ENCODE assay signal across 20 cellular contexts in the genomic region with DNA sequence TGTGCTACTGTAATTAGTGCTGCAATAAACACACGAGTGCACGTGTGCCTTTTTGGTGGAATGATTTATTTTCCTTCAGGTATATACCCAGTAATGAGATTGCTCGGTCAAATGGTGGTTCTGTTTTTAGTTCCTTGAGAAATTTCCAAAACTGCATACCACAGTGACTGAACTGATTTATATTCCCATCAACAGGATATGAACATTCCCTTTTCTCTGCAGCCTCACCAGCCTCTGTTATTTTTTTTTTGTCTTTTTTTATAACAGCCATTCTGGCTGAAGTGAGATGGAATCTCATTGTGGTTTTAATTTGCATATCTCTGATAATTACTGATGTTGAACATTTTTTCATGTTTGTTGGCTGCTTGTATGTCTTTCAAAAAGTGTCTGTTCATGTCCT.
DNase-seq lines count a peak whose midpoint lies in the region; ATAC-seq and TF ChIP-seq lines count a peak whose summit lies in the region.
"Had no signal": no experiment of that assay in that cellular context is flagged by ENCODE, and none has a peak within 500 bp of the region (broad histone marks: within the 10 kb centered on the region; RNA-seq: fewer than 3 reads in every experiment).

No MANE protein-coding gene starts in this region.

- in situ Hi-C loops in IMR-90 (cut with MboI; ENCODE audit: low sequenced_read_pairs): no loop called here

- TF ChIP-seq RAD21 in SK-N-SH (IDR thresholded peaks at IDR 0.05; ENCODE audit: low read length) (no peak), IMR-90 (IDR thresholded peaks at IDR 0.05; ENCODE audit: low read length) (no peak)

- no peak overlapping the region for H4K91ac ChIP-seq in IMR-90 (ENCODE audit: insufficient read depth, low read depth, low read length)

- no peak overlapping the region; the same call in 1 of the 2 replicates for H3K14ac ChIP-seq in IMR-90 (replicated peaks; ENCODE audit: low read depth, low read length)

- no peak overlapping the region for H2BK5ac ChIP-seq in IMR-90 (ENCODE audit: low read depth, low read length, poor library complexity, severe bottlenecking)

- H3K9me3 ChIP-seq in SK-N-SH (no peaks in the 10 kb centered on the region), IMR-90 (ENCODE audit: control insufficient read depth, insufficient read depth, low read length) (no peaks in the 10 kb centered on the region)
- H3K9me3 ChIP-seq: A549; BLaER1 treated with 17β-estradiol and CSF1 and Interleukin-3, amounts not matched to agents 10 nM and 100 nM; HAP-1 had no signal

- no peak overlapping the region for H3K4me3 Mint-ChIP-seq in activated naive CD8-positive, alpha-beta T cell treated with anti-CD3 and anti-CD28 coated beads, Interleukin-2, amount 50 U/mL, for 24 hours
- H3K4me3 Mint-ChIP-seq: CD14-positive monocyte; CD4-positive, alpha-beta T cell; CD8-positive, alpha-beta memory T cell had no signal

- H2AK5ac ChIP-seq in IMR-90 (ENCODE audit: low read depth, low read length): no peak overlapping the region

- no peaks in the 10 kb centered on the region for H3K9me2 ChIP-seq in SK-N-SH

- H3K36me3 Mint-ChIP-seq in activated naive CD8-positive, alpha-beta T cell treated with anti-CD3 and anti-CD28 coated beads, Interleukin-2, amount 50 U/mL, for 24 hours (ENCODE audit: low read depth): no peaks in the 10 kb centered on the region
- H3K36me3 Mint-ChIP-seq: CD14-positive monocyte; CD8-positive, alpha-beta memory T cell had no signal

- H2BK15ac ChIP-seq in IMR-90 (ENCODE audit: low read depth, low read length): no peak overlapping the region

- H2AFZ ChIP-seq in SK-N-SH (ENCODE audit: low read depth) (no peak overlapping the region), IMR-90 (replicated peaks; ENCODE audit: low read length, poor library complexity) (no peak overlapping the region)

- H3F3A ChIP-seq in SK-N-SH (replicated peaks; ENCODE audit: insufficient read depth): no peaks in the 10 kb centered on the region

- TF ChIP-seq EP300 in SK-N-SH (IDR thresholded peaks at IDR 0.05; ENCODE audit: borderline replicate concordance in 1 of 2, low read depth in 1 of 2, low read length in 1 of 2): no peak

- H3K9me3 Mint-ChIP-seq in activated naive CD8-positive, alpha-beta T cell treated with anti-CD3 and anti-CD28 coated beads, Interleukin-2, amount 50 U/mL, for 24 hours: no peaks in the 10 kb centered on the region

- H3K23ac ChIP-seq in IMR-90 (ENCODE audit: low read depth, low read length): no peak overlapping the region

- no peaks in the 10 kb centered on the region for H3K79me2 ChIP-seq in SK-N-SH (ENCODE audit: insufficient read depth)

- H4K5ac ChIP-seq in IMR-90 (ENCODE audit: low read depth, low read length): no peak overlapping the region

- H3K36me3 ChIP-seq in SK-N-SH (replicated peaks in 1 of 2; ENCODE audit: control insufficient read depth in 1 of 2, insufficient read depth in 2 of 2, low read length in 1 of 2): no peaks in the 10 kb centered on the region
- H3K36me3 ChIP-seq in IMR-90 (ENCODE audit: control insufficient read depth, insufficient read depth, low read length): no peaks in the 10 kb centered on the region
- H3K36me3 ChIP-seq: BE2C; BLaER1 treated with 17β-estradiol and CSF1 and Interleukin-3, amounts not matched to agents 10 nM and 100 nM; HAP-1 had no signal

- H3K18ac ChIP-seq in IMR-90 (ENCODE audit: low read depth, low read length): no peak overlapping the region

- TF ChIP-seq CTCF in SK-N-SH (IDR thresholded peaks at IDR 0.05) (no peak), IMR-90 (conservative IDR thresholded peaks at IDR 0.05; ENCODE audit: low read depth, low read length) (no peak)

- no peak overlapping the region for H2BK120ac ChIP-seq in IMR-90 (ENCODE audit: low read depth, low read length)

- H3K27me3 ChIP-seq in SK-N-SH (ENCODE audit: insufficient read depth): no peaks in the 10 kb centered on the region
- H3K27me3 ChIP-seq in IMR-90 (ENCODE audit: control insufficient read depth, insufficient read depth, low read length): no peaks in the 10 kb centered on the region
- H3K27me3 ChIP-seq: BE2C; BLaER1 treated with 17β-estradiol and CSF1 and Interleukin-3, amounts not matched to agents 10 nM and 100 nM had no signal

- H3K27ac Mint-ChIP-seq in activated naive CD8-positive, alpha-beta T cell treated with anti-CD3 and anti-CD28 coated beads, Interleukin-2, amount 50 U/mL, for 24 hours: no peak overlapping the region
- H3K27ac Mint-ChIP-seq: CD14-positive monocyte; CD4-positive, alpha-beta T cell; CD8-positive, alpha-beta memory T cell had no signal

- H3K4me3 ChIP-seq in SK-N-SH (ENCODE audit: low read depth in 2 of 2, low read length in 1 of 2) (no peak overlapping the region), IMR-90 (ENCODE audit: insufficient read depth, low read depth, low read length) (no peak overlapping the region)
- H3K4me3 ChIP-seq: A549; BLaER1 treated with 17β-estradiol and CSF1 and Interleukin-3, amounts not matched to agents 10 nM and 100 nM; HAP-1 had no signal

- H3K9ac ChIP-seq in SK-N-SH (no peak overlapping the region), IMR-90 (ENCODE audit: low read depth, low read length) (no peak overlapping the region)
- H3K9ac ChIP-seq: BLaER1 treated with 17β-estradiol and CSF1 and Interleukin-3, amounts not matched to agents 10 nM and 100 nM had no signal

- POLR2A ChIA-PET in SK-N-SH (lab: Yijun Ruan, JAX) (no interaction called here), IMR-90 (lab: Charles Lee; ENCODE audit: unreplicated experiment) (no interaction called here)

- H3K56ac ChIP-seq in IMR-90 (ENCODE audit: extremely low read depth, insufficient read depth, low read length): no peak overlapping the region

- H3K4me2 ChIP-seq in SK-N-SH: no peak overlapping the region
- no peak overlapping the region for H3K4me2 ChIP-seq in IMR-90 (ENCODE audit: low read depth, low read length)
- H3K4me2 ChIP-seq: A549; BLaER1 treated with 17β-estradiol and CSF1 and Interleukin-3, amounts not matched to agents 10 nM and 100 nM had no signal

- ATAC-seq in SK-N-SH treated with all-trans-retinoic acid at 6 μM for 48 hours: no peak
- ATAC-seq in IMR-90 (ENCODE audit: low read depth): no peak
- ATAC-seq in activated naive CD8-positive, alpha-beta T cell treated with anti-CD3 and anti-CD28 coated beads, Interleukin-2, amount 50 U/mL, for 24 hours: no peak
- ATAC-seq: A549 had no signal

- no peak overlapping the region for H4K8ac ChIP-seq in IMR-90 (ENCODE audit: low read depth in 2 of 2, low read length in 2 of 2)

- H3K27ac ChIP-seq in SK-N-SH (ENCODE audit: low read depth in 2 of 2, low read length in 1 of 2) (no peak overlapping the region), IMR-90 (ENCODE audit: insufficient read depth, low read length) (no peak overlapping the region)
- H3K27ac ChIP-seq: 22Rv1; A549; BLaER1 treated with 17β-estradiol and CSF1 and Interleukin-3, amounts not matched to agents 10 nM and 100 nM had no signal

- no peaks in the 10 kb centered on the region for H3K4me1 Mint-ChIP-seq in activated naive CD8-positive, alpha-beta T cell treated with anti-CD3 and anti-CD28 coated beads, Interleukin-2, amount 50 U/mL, for 24 hours
- H3K4me1 Mint-ChIP-seq: CD14-positive monocyte; CD8-positive, alpha-beta memory T cell had no signal

- H3K4me1 ChIP-seq in SK-N-SH (ENCODE audit: control insufficient read depth in 1 of 2, insufficient read depth in 2 of 2, low read depth in 1 of 2, low read length in 1 of 2) (no peaks in the 10 kb centered on the region), IMR-90 (ENCODE audit: control insufficient read depth, insufficient read depth, low read length) (no peaks in the 10 kb centered on the region)
- H3K4me1 ChIP-seq: A549; BLaER1 treated with 17β-estradiol and CSF1 and Interleukin-3, amounts not matched to agents 10 nM and 100 nM; HAP-1 had no signal

- no TSS peak for BruUV-seq in IMR-90 (replicated peaks; lab: Mats Ljungman, UMichigan)

- 41% methylated on average over 3 of the region's 3 CpGs for WGBS in SK-N-SH (ENCODE audit: low lambda C conversion rate)
- no CpG with 5 or more reads among the region's 3 CpGs for WGBS in IMR-90 (ENCODE audit: extremely low coverage in 2 of 2, insufficient read length in 1 of 2), 2 experiments

- dilution Hi-C loops in IMR-90 (cut with HindIII; ENCODE audit: low sequenced_read_pairs, unreplicated experiment): no loop called here

- no peaks in the 10 kb centered on the region for H4K20me1 ChIP-seq in SK-N-SH (ENCODE audit: insufficient read depth)
- no peaks in the 10 kb centered on the region for H4K20me1 ChIP-seq in IMR-90 (ENCODE audit: insufficient read depth, low read length)
- H4K20me1 ChIP-seq: BLaER1 treated with 17β-estradiol and CSF1 and Interleukin-3, amounts not matched to agents 10 nM and 100 nM had no signal

- H2BK20ac ChIP-seq in IMR-90 (ENCODE audit: low read depth, low read length): peak overlapping the region; percentile 45; the same call in 1 of the 2 replicates

- intact Hi-C loops in IMR-90 (cut with micrococcal nuclease): no loop called here

- H3K27me3 Mint-ChIP-seq in activated naive CD8-positive, alpha-beta T cell treated with anti-CD3 and anti-CD28 coated beads, Interleukin-2, amount 50 U/mL, for 24 hours: no peaks in the 10 kb centered on the region
- H3K27me3 Mint-ChIP-seq: CD4-positive, alpha-beta T cell; CD8-positive, alpha-beta memory T cell had no signal

- no peak for TF ChIP-seq POLR2A in IMR-90 (IDR thresholded peaks at IDR 0.05; ENCODE audit: low read depth, low read length)

- H3K9me1 ChIP-seq in IMR-90 (ENCODE audit: insufficient read depth, low read length): no peaks in the 10 kb centered on the region

- no peaks in the 10 kb centered on the region for H3K79me1 ChIP-seq in IMR-90 (ENCODE audit: low read depth in 1 of 2, low read length in 2 of 2)

- DNase-seq in SK-N-SH: no peak
- no peak for DNase-seq in IMR-90
- DNase-seq in astrocyte of the hippocampus (ENCODE audit: low read depth, low spot score): peak; percentile 67
- no peak for DNase-seq in cerebellar cortex (ENCODE audit: low spot score)
- no peak for DNase-seq in activated naive CD8-positive, alpha-beta T cell treated with anti-CD3 and anti-CD28 coated beads, Interleukin-2, amount 50 U/mL, for 24 hours
- DNase-seq in amygdala (lab: John Stamatoyannopoulos, UW): no peak
- DNase-seq: ACHN; AML-193; BE2C; CD4-positive, alpha-beta T cell; CD8-positive, alpha-beta memory T cell; DMS 273 treated with DMSO at 0.1 percent for 48 hours; DMS79; GOT3 had no signal

- CTCF ChIA-PET in SK-N-SH (lab: Yijun Ruan, JAX): no interaction called here
- CTCF ChIA-PET in IMR-90 (lab: Yijun Ruan, JAX): interaction anchor here (1.0 kb wide), 1 partner anchor 11 kb away, joined by 4 read pairs; no protein-coding TSS in a partner anchor

- no peak overlapping the region for H3K4ac ChIP-seq in IMR-90 (ENCODE audit: low read depth, low read length)

- no peak overlapping the region for H2AK9ac ChIP-seq in IMR-90 (replicated peaks; ENCODE audit: low read depth, low read length, poor library complexity)

TF ChIP-seq in SK-N-SH, 30 proteins besides CTCF, POLR2A, EP300 and RAD21 (continues in another document):
- TF ChIP-seq FOXM1 (IDR thresholded peaks at IDR 0.05; ENCODE audit: low read depth) (no peak), TCF12 (IDR thresholded peaks at IDR 0.05) (no peak), EZH2phosphoT487 (IDR thresholded peaks at IDR 0.05; ENCODE audit: borderline replicate concordance, low read depth) (no peak)

TF ChIP-seq in IMR-90, 13 proteins besides CTCF, POLR2A, EP300 and RAD21:
- TF ChIP-seq MXI1 (IDR thresholded peaks at IDR 0.05; ENCODE audit: borderline replicate concordance, low read depth, low read length): no peak
- no peak for TF ChIP-seq RCOR1 (IDR thresholded peaks at IDR 0.05; ENCODE audit: insufficient replicate concordance, low read length)
